9 cellular contexts compared by ENCODE assay signal in genomic region chr9:79129865-79130480, GRCh38.
DNase-seq lines count a peak whose midpoint lies in the region; ATAC-seq and TF ChIP-seq lines count a peak whose summit lies in the region.
"Had no signal": no experiment of that assay in that cellular context is flagged by ENCODE, and none has a peak within 500 bp of the region (broad histone marks: within the 10 kb centered on the region; RNA-seq: fewer than 3 reads in every experiment).

No MANE protein-coding gene starts in this region.

- no peak overlapping the region for H3K27ac Mint-ChIP-seq in osteocyte (ENCODE audit: unreplicated experiment)
- H3K27ac Mint-ChIP-seq: activated naive CD4-positive, alpha-beta T cell treated with anti-CD3 and anti-CD28 coated beads, Interleukin-2, amount 50 U/mL, for 24 hours had no signal

- peak; percentile 40 for DNase-seq in activated CD4-positive, alpha-beta T cell treated with anti-CD3 and anti-CD28 coated beads for 48 hours
- no peak for DNase-seq in activated CD4-positive, alpha-beta T cell treated with anti-CD3 and anti-CD28 coated beads for 1 hour
- DNase-seq in NCI-H1417 (lab: John Stamatoyannopoulos, UW) = peak; percentile 49 to 81 (median 58)
- DNase-seq in fibroblast of villous mesenchyme (ENCODE audit: low read depth) = peak; percentile 65
- no peak for DNase-seq in osteocyte (ENCODE audit: extremely low spot score, unreplicated experiment)

- H3K4me3 ChIP-seq in WI38 (ENCODE audit: low read depth, low read length) (no peak overlapping the region), fibroblast of villous mesenchyme (ENCODE audit: low read depth, low read length) (no peak overlapping the region)

- ATAC-seq in GM18909 (IDR thresholded peaks at IDR 0.05; ENCODE audit: poor library complexity, unreplicated experiment) = no peak
- no peak for ATAC-seq in GM18498 (IDR thresholded peaks at IDR 0.05; ENCODE audit: unreplicated experiment)

- no peak overlapping the region for H3K4me3 Mint-ChIP-seq in osteocyte (ENCODE audit: unreplicated experiment)
- H3K4me3 Mint-ChIP-seq: activated naive CD4-positive, alpha-beta T cell treated with anti-CD3 and anti-CD28 coated beads, Interleukin-2, amount 50 U/mL, for 24 hours had no signal

- no peaks in the 10 kb centered on the region for H3K27me3 Mint-ChIP-seq in osteocyte (ENCODE audit: unreplicated experiment)
- H3K27me3 Mint-ChIP-seq: activated naive CD4-positive, alpha-beta T cell treated with anti-CD3 and anti-CD28 coated beads, Interleukin-2, amount 50 U/mL, for 24 hours had no signal

- H3K9me3 Mint-ChIP-seq in osteocyte (ENCODE audit: unreplicated experiment) = no peaks in the 10 kb centered on the region
- H3K9me3 Mint-ChIP-seq: activated naive CD4-positive, alpha-beta T cell treated with anti-CD3 and anti-CD28 coated beads, Interleukin-2, amount 50 U/mL, for 24 hours had no signal

- H3K36me3 Mint-ChIP-seq in osteocyte (ENCODE audit: unreplicated experiment) = no peaks in the 10 kb centered on the region
- H3K36me3 Mint-ChIP-seq: activated naive CD4-positive, alpha-beta T cell treated with anti-CD3 and anti-CD28 coated beads, Interleukin-2, amount 50 U/mL, for 24 hours had no signal

- TF ChIP-seq CTCF in WI38 (IDR thresholded peaks at IDR 0.05; ENCODE audit: low read depth, low read length) = peak; percentile 82
- TF ChIP-seq CTCF in fibroblast of villous mesenchyme (IDR thresholded peaks at IDR 0.05; ENCODE audit: insufficient read depth, low read depth, low read length) = peak; percentile 91
- TF ChIP-seq CTCF in osteocyte (IDR thresholded peaks at IDR 0.05) = peak; percentile 91

- peaks cover 8% of the 10 kb centered on the region for H3K4me1 Mint-ChIP-seq in osteocyte (ENCODE audit: unreplicated experiment)
- H3K4me1 Mint-ChIP-seq: activated naive CD4-positive, alpha-beta T cell treated with anti-CD3 and anti-CD28 coated beads, Interleukin-2, amount 50 U/mL, for 24 hours had no signal

Comparison
In these comparisons a context has a peak if more than half of its experiments do, and no peak if none do; other contexts are left out.
1. DNase-seq: peak in activated CD4-positive, alpha-beta T cell treated with anti-CD3 and anti-CD28 coated beads for 48 hours (single experiment), NCI-H1417 (3 of 3) and fibroblast of villous mesenchyme (single experiment); none in activated CD4-positive, alpha-beta T cell treated with anti-CD3 and anti-CD28 coated beads for 1 hour (single experiment) and osteocyte (single experiment).
2. Peak in every context shown above with its lines, with median percentiles within 50 percentile points of each other: CTCF ChIP-seq.